33 cellular contexts compared by ENCODE assay signal in the genomic region with DNA sequence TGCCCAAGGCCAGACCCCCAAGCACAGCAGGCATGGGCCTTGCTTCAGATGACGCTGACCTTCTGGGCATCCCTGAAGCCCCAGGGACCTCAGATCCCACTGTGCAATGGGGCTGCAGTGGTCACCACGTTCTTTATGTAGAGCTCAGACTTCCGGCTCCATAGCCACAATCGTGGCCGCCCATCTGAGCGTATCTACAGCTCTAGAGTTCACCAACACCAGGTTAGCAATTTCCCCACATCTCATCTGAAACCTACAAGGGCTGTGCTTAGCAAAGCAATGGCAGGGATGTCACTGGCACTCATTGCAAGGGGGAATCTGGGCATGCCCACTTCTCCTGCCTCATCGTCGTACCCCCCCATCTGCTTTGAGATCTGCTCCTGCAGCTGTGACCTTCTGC.
"Had no signal": no experiment of that assay in that cellular context is flagged by ENCODE, and none has a peak within 500 bp of the region (broad histone marks: within the 10 kb centered on the region; RNA-seq: fewer than 3 reads in every experiment).

No MANE protein-coding gene starts in this region.

- H3K9me3 ChIP-seq: MG63, SJSA1, SK-N-SH had no signal

- H3K4me3 ChIP-seq: MG63, PC-9, SJSA1 had no signal

- H3K36me3 ChIP-seq: MG63, SJSA1 had no signal

- H3K27ac ChIP-seq: PC-9, RWPE1, SJSA1 had no signal

- H3K9ac ChIP-seq: SK-N-SH had no signal

- FAIRE-seq: RCC 7860 had no signal

- H3K27me3 ChIP-seq: SJSA1 had no signal

- DNase-seq: Kasumi-1, KG1, MG63, NCI-H1048, NCI-H1092 treated with DMSO at 0.1 percent for 48 hours, NCI-H1105 treated with DMSO at 0.1 percent for 48 hours, NCI-H1417, NCI-H1436, NCI-H146, NCI-H1694, NCI-H187, NCI-H1930, NCI-H2029 treated with DMSO at 0.1 percent for 48 hours, NCI-H2081 treated with DMSO at 0.1 percent for 48 hours, NCI-H2107, NCI-H2171, NCI-H226, NCI-H446 treated with DMSO at 0.1 percent for 48 hours, NCI-H510A, NCI-H524, NCI-H526, NCI-H69, NCI-H748 treated with DMSO at 0.1 percent for 48 hours, NCI-H82, PC-9, Right ventricle myocardium superior, SHP77 treated with DMSO at 0.1 percent for 48 hours, SK-N-SH, SW 1271 had no signal

- H2AFZ ChIP-seq: PC-9 had no signal

- ATAC-seq: Panc1 had no signal

- H3K4me2 ChIP-seq: PC-9, SK-N-SH had no signal

- H3K4me1 ChIP-seq: SJSA1 had no signal
